In the genomic region with DNA sequence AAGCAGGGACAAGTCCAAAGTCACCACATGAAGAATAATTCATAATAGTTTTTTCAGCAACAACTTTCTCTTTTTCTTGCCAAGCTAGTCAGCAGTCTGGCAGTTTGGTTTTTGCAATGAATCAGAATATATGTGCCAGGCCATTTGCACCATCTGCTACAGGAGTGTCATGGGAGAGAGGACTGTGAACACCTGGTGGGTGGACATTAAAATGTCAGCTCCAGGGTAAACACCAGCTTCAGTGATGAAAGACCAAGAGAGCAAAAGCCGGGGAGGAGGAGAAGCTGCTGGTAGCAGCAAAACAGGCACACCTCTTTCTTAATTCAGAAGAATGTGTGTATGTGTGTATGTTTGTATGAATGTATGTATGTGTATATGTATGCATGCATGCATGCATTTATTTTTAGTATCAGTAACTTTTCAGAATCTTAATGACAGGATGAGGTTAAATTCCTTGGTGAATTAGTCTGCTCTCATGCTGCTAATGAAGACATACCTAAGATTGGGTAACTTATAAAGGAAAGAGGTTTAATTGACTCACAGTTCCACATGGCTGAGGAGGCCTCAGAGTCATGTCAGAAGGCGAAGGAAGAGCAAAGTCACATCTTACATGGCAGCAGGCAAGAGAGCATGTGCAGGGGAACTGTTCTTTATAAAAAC, we compare ENCODE assay signal across 29 cellular contexts.
DNase-seq lines count a peak whose midpoint lies in the region; ATAC-seq and TF ChIP-seq lines count a peak whose summit lies in the region.
"Had no signal": no experiment of that assay in that cellular context is flagged by ENCODE, and none has a peak within 500 bp of the region (broad histone marks: within the 10 kb centered on the region; RNA-seq: fewer than 3 reads in every experiment).

No MANE protein-coding gene starts in this region.

- H3K4me3 Mint-ChIP-seq in endodermal cell, result no peak overlapping the region
- H3K4me3 Mint-ChIP-seq in stimulated activated memory B cell treated with anti-CD40 and anti-IgM and Interleukin-4, amounts not matched to agents 10 μg/mL and 1 μg/mL and 100 μg/mL, for 72 hours, result no peak overlapping the region
- H3K4me3 Mint-ChIP-seq: activated B cell treated with CpG ODN at 0.5 μM for 24 hours; activated naive CD8-positive, alpha-beta T cell; HFFc6; immature natural killer cell; nephron had no signal

- H3K27me3 Mint-ChIP-seq in endodermal cell (ENCODE audit: insufficient read depth), result no peaks in the 10 kb centered on the region
- no peaks in the 10 kb centered on the region for H3K27me3 Mint-ChIP-seq in stimulated activated memory B cell treated with anti-CD40 and anti-IgM and Interleukin-4, amounts not matched to agents 10 μg/mL and 1 μg/mL and 100 μg/mL, for 72 hours
- H3K27me3 Mint-ChIP-seq: activated B cell treated with CpG ODN at 0.5 μM for 24 hours; activated naive CD8-positive, alpha-beta T cell had no signal

- H3K27ac Mint-ChIP-seq in endodermal cell, result no peak overlapping the region
- H3K27ac Mint-ChIP-seq in stimulated activated memory B cell treated with anti-CD40 and anti-IgM and Interleukin-4, amounts not matched to agents 10 μg/mL and 1 μg/mL and 100 μg/mL, for 72 hours, result no peak overlapping the region
- H3K27ac Mint-ChIP-seq: activated B cell treated with CpG ODN at 0.5 μM for 24 hours; activated naive CD8-positive, alpha-beta T cell; activated T-helper 2 cell treated with anti-CD3 and anti-CD28 coated beads, Interferon-gamma antibody, Interleukin-2, Interleukin-4, amounts not matched to agents 10 μg/mL and 5 μg/mL and 100 μg/mL, durations not matched to agents 14 hours and 24 hours and 36 hours; HFFc6; immature natural killer cell; nephron had no signal

- H3K27me3 ChIP-seq in endodermal cell (ENCODE audit: control insufficient read depth, insufficient read depth, low read length, poor library complexity, severe bottlenecking), result no peaks in the 10 kb centered on the region
- H3K27me3 ChIP-seq: body of pancreas, gastroesophageal sphincter, MG63, pancreas, right atrium auricular region had no signal

- peaks cover 75% of the 10 kb centered on the region for H3K9me3 ChIP-seq in endodermal cell (ENCODE audit: control insufficient read depth, low read length)
- H3K9me3 ChIP-seq: body of pancreas, pancreas had no signal

- DNase-seq in HCEC 1CT, result peak; percentile 17
- DNase-seq in NCI-H748 (lab: John Stamatoyannopoulos, UW; ENCODE audit: unreplicated experiment), result peak; percentile 76
- DNase-seq in endodermal cell, result no peak
- DNase-seq in occipital lobe (lab: John Stamatoyannopoulos, UW), result peak; percentile 14
- no peak for DNase-seq in activated CD8-positive, alpha-beta memory T cell treated with anti-CD3 and anti-CD28 coated beads, Interleukin-2, amount 50 U/mL, for 48 hours
- no peak for DNase-seq in retina
- DNase-seq: activated B cell treated with CpG ODN at 0.5 μM for 24 hours; activated CD4-positive, alpha-beta T cell treated with anti-CD3 and anti-CD28 coated beads, Interleukin-2, amount 50 U/mL, for 48 hours; activated CD8-positive, alpha-beta memory T cell treated with anti-CD3 and anti-CD28 coated beads, Interleukin-2, amount 50 U/mL, for 4 hours; body of pancreas; HFFc6; hippocampal formation; immature natural killer cell; left ventricle myocardium inferior; MG63; NCI-H526; pancreas; Right ventricle myocardium superior; stimulated activated CD4-positive, alpha-beta T cell treated with anti-CD3 and anti-CD28 coated beads, Interleukin-4, amount 100 ng/mL, for 24 hours; stimulated activated naive CD4-positive, alpha-beta T cell; T1000 had no signal

- H3K36me3 Mint-ChIP-seq in endodermal cell (ENCODE audit: low read depth), result peaks cover 33% of the 10 kb centered on the region
- H3K36me3 Mint-ChIP-seq in stimulated activated memory B cell treated with anti-CD40 and anti-IgM and Interleukin-4, amounts not matched to agents 10 μg/mL and 1 μg/mL and 100 μg/mL, for 72 hours, result no peaks in the 10 kb centered on the region
- H3K36me3 Mint-ChIP-seq: activated naive CD8-positive, alpha-beta T cell; immature natural killer cell had no signal

- H3K9ac ChIP-seq in endodermal cell (ENCODE audit: extremely low read depth, low read length, poor library complexity, severe bottlenecking), result no peak overlapping the region

- H3K9me3 Mint-ChIP-seq in endodermal cell, result peaks cover 54% of the 10 kb centered on the region
- peaks cover 11% of the 10 kb centered on the region for H3K9me3 Mint-ChIP-seq in stimulated activated memory B cell treated with anti-CD40 and anti-IgM and Interleukin-4, amounts not matched to agents 10 μg/mL and 1 μg/mL and 100 μg/mL, for 72 hours

- H3K4me1 ChIP-seq in endodermal cell (ENCODE audit: control insufficient read depth, insufficient read depth, low read length), result no peaks in the 10 kb centered on the region
- H3K4me1 ChIP-seq: body of pancreas, gastroesophageal sphincter, left ventricle myocardium inferior, pancreas, right atrium auricular region had no signal

- H3K36me3 ChIP-seq in endodermal cell (ENCODE audit: control insufficient read depth, insufficient read depth, low read length), result peaks cover 31% of the 10 kb centered on the region
- H3K36me3 ChIP-seq: gastroesophageal sphincter, left ventricle myocardium inferior, MG63, pancreas, right atrium auricular region, thoracic aorta had no signal

- H3K27ac ChIP-seq in endodermal cell (ENCODE audit: low read depth, low read length), result no peak overlapping the region
- H3K27ac ChIP-seq: body of pancreas, C4-2B, gastroesophageal sphincter, left ventricle myocardium inferior, pancreas, right atrium auricular region, thoracic aorta had no signal

- WGBS in endodermal cell (ENCODE audit: insufficient coverage in 1 of 2, insufficient read length in 1 of 2), 2 experiments, result 94 to 98% methylated on average over 1 to 2 of the region's 2 CpGs

- peak overlapping the region; percentile 62 for H3K4me3 ChIP-seq in endodermal cell (ENCODE audit: low read length)
- H3K4me3 ChIP-seq: body of pancreas, gastroesophageal sphincter, left ventricle myocardium inferior, MG63, pancreas, right atrium auricular region, thoracic aorta had no signal

- peaks cover 20% of the 10 kb centered on the region for H3K4me1 Mint-ChIP-seq in endodermal cell
- H3K4me1 Mint-ChIP-seq in stimulated activated memory B cell treated with anti-CD40 and anti-IgM and Interleukin-4, amounts not matched to agents 10 μg/mL and 1 μg/mL and 100 μg/mL, for 72 hours, result no peaks in the 10 kb centered on the region
- H3K4me1 Mint-ChIP-seq: activated B cell treated with CpG ODN at 0.5 μM for 24 hours, immature natural killer cell, nephron had no signal

- ATAC-seq in stimulated activated memory B cell treated with anti-CD40 and anti-IgM and Interleukin-4, amounts not matched to agents 10 μg/mL and 1 μg/mL and 100 μg/mL, for 72 hours, result no peak
- ATAC-seq: body of pancreas, gastroesophageal sphincter, pancreas had no signal

- no peak for TF ChIP-seq CTCF in endodermal cell (conservative IDR thresholded peaks at IDR 0.05)

Comparison
In these comparisons a context has a peak if more than half of its experiments do, and no peak if none do; other contexts are left out.
1. DNase-seq: peak in HCEC 1CT (single experiment), NCI-H748 (single experiment) and occipital lobe (single experiment); none in endodermal cell (single experiment), activated CD8-positive, alpha-beta memory T cell treated with anti-CD3 and anti-CD28 coated beads, Interleukin-2, amount 50 U/mL, for 48 hours (single experiment) and retina (single experiment).